In the genomic region with DNA sequence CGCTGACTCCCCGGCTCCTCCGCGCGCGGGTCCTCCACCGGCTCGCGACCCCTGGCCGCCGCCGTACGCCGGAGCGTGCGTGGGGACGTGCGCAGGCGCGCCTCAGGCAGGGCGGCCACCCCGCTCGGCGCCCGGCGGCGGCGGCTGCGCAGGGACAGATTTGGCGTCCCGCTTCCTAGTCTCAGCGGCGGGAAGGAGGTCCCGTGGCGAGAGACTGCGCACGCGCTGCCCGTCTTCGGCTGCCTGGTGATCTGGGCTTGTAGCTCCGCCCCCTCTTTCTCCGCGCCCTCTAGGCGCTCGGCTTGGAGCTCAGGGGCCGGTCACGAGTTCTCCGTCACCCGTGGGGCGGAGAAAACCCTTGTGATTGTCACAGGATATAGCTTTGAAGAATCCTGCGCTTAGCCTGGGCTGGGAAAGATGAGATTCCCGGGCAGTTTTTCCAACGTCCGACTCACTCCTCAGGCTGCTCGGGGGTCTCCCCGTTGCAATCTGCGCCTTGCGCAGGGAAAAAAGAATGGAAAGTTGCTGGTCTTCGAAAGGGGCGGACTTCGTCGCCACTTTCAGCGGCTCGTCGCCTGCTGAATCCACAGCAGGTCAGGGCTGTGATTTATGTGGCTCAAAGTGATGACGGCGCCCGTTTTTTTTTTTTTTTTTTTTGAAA, we compare ENCODE assay signal across 8 cellular contexts. TPM values are rescaled to one million over a fixed set of nuclear protein-coding genes. Genes with fewer than 3 reads are reported as not detected.
DNase-seq lines count a peak whose midpoint lies in the region; TF ChIP-seq lines count a peak whose summit lies in the region.

TSS of gene PATL1 (minus strand) at position 88 of the 661 bp plus-strand sequence. CDS start 142 bp downstream, outside the sequence.

- CTCF ChIA-PET in HEK293T (lab: Yijun Ruan, JAX), result interaction anchor here (0.9 kb wide), 1 partner anchor 85 kb away, joined by 3 read pairs; no protein-coding TSS in a partner anchor

- H3K9me3 ChIP-seq in neuron (ENCODE audit: low read length), result no peaks in the 10 kb centered on the region
- H3K9me3 ChIP-seq in subcutaneous abdominal adipose tissue (ENCODE audit: control insufficient read depth in 5 of 5, low read length in 5 of 5), result no peaks in the 10 kb centered on the region

- H3K27me3 ChIP-seq in neuron (ENCODE audit: insufficient read depth, low read length), result no peaks in the 10 kb centered on the region
- no peaks in the 10 kb centered on the region for H3K27me3 ChIP-seq in subcutaneous abdominal adipose tissue (ENCODE audit: control insufficient read depth in 5 of 5, insufficient read depth in 4 of 5, low read length in 5 of 5)

- DNase-seq in GF-D8 (lab: John Stamatoyannopoulos, UW) (peak; percentile 94), HEK293T (ENCODE audit: extremely low spot score) (peak; percentile 98), MV-4-11 (lab: John Stamatoyannopoulos, UW) (peak; percentile 99), SK-MEL-5 (ENCODE audit: low read depth, low spot score) (peak; percentile 97), foreskin melanocyte (peak; percentile 99)
- peak; percentile 99 for DNase-seq in activated naive CD4-positive, alpha-beta T cell treated with Interleukin-2 at 50 U/mL for 16 hours

- peak within 1 kb of the TSS; percentile 90 for H2AFZ ChIP-seq in neuron (ENCODE audit: low read depth, low read length)

- peaks cover 27% of the 10 kb centered on the region for H3K36me3 ChIP-seq in neuron (ENCODE audit: insufficient read depth, low read length)
- peaks cover 4 to 23% (median 17%) of the 10 kb centered on the region in 5 donors for H3K36me3 ChIP-seq in subcutaneous abdominal adipose tissue (ENCODE audit: control insufficient read depth in 5 of 5, insufficient read depth in 5 of 5, low read length in 5 of 5)

- H3K4me1 ChIP-seq in neuron (ENCODE audit: insufficient read depth, low read length), result peaks cover 15% of the 10 kb centered on the region
- H3K4me1 ChIP-seq in subcutaneous abdominal adipose tissue (ENCODE audit: control insufficient read depth in 5 of 5, insufficient read depth in 5 of 5, low read length in 5 of 5), result peaks cover 5 to 35% (median 29%) of the 10 kb centered on the region in 5 donors

- peak within 1 kb of the TSS; percentile 98 for H3K4me3 ChIP-seq in neuron (ENCODE audit: low read length)
- peak within 1 kb of the TSS; percentile 74 to 92 (median 86) for H3K4me3 ChIP-seq in subcutaneous abdominal adipose tissue (ENCODE audit: low read depth in 1 of 5, low read length in 5 of 5)

- H3K9ac ChIP-seq in subcutaneous abdominal adipose tissue (ENCODE audit: low read length in 5 of 5), result peak within 1 kb of the TSS; percentile 85 to 98 (median 92)

- peak within 1 kb of the TSS; percentile 99 for H3K27ac ChIP-seq in subcutaneous abdominal adipose tissue (ENCODE audit: low read depth, low read length)

- POLR2A ChIA-PET in HEK293T (lab: Yijun Ruan, JAX), result interaction anchor here (0.7 to 1.8 kb wide), 18 partner anchors 9 to 142 kb away, joined by 3 to 27 read pairs (median 4); partner anchors contain the start of genes MRPL16, OSBP and STX3

- in situ Hi-C loops in SK-MEL-5 (cut with HindIII; ENCODE audit: low pct_unique_long_range_greater_than_20kb, low sequenced_read_pairs), result no loop called here

TF ChIP-seq in HEK293T, 16 proteins besides CTCF, POLR2A, EP300 and RAD21:
- TF ChIP-seq SP1 (IDR thresholded peaks at IDR 0.05) (no peak), PKNOX1 (IDR thresholded peaks at IDR 0.05) (peak; percentile 91), ZNF384 (IDR thresholded peaks at IDR 0.05) (peak; percentile 92), SUZ12 (IDR thresholded peaks at IDR 0.05) (no peak), L3MBTL2 (conservative IDR thresholded peaks at IDR 0.05) (peak; percentile 87)

RNA-seq across cellular contexts. Expression of gene PATL1, which starts in this region (rescaled TPM):
- 18.4 and 21.0 TPM in 2 replicates for total RNA-seq in SK-MEL-5 (2014; rRNA removed; shearing (Covaris generic))
- 38.9 and 43.2 TPM in 2 replicates for polyA plus RNA-seq in SK-MEL-5 (2015; cell fraction: cytosol; rRNA removed)
- polyA plus RNA-seq in SK-MEL-5 (2015; cell fraction: nucleus; rRNA removed), result 50.4 and 53.8 TPM in 2 replicates

Comparison
In these comparisons a context has a peak if more than half of its experiments do, and no peak if none do; other contexts are left out.
1. Peak in every context shown above with its lines: DNase-seq, H3K4me3 ChIP-seq and H3K27ac ChIP-seq.